19 cellular contexts compared by ENCODE assay signal in the genomic region with DNA sequence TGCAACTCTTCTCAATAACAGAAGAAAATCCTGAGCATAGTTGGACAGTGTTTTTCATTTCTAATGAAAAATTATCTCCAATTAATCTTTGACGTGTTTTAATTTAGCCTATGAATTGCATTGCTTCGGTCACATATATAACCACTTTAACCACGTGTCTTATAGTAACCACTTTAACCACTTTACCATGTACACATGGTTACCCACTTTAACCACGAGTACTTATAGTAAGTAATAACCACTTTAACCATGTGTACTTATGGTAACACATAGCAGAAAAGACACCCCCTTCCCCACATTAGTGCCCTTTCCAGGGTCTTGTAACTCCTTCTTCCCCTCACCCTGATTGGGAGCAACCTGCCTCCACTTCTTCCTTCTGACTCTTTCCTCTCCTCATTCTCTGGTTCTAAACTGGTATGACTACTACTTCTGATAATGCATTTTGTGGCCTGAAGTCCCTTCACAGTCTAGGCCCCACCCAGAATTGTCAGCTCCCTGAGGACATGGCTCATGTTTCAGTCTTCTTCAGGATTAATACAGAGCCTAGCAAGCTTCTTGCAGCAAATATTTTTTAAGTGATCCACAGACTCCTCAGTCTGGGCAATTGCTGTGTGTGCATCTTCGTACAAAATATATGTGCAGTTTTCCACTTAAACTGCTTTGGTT. TPM values are rescaled to one million over a fixed set of nuclear protein-coding genes. Genes with fewer than 3 reads are reported as not detected.
DNase-seq lines count a peak whose midpoint lies in the region; ATAC-seq, FAIRE-seq and TF ChIP-seq lines count a peak whose summit lies in the region.
"Had no signal": no experiment of that assay in that cellular context is flagged by ENCODE, and none has a peak within 500 bp of the region (broad histone marks: within the 10 kb centered on the region; RNA-seq: fewer than 3 reads in every experiment).

No MANE protein-coding gene starts in this region.

- H3K4me3 ChIP-seq in PC-3 (ENCODE audit: low read length) (no peak overlapping the region), fibroblast of mammary gland (ENCODE audit: control insufficient read depth, low read depth, low read length) (no peak overlapping the region), pancreas (no peak overlapping the region)
- H3K4me3 ChIP-seq: HAP-1, PC-9 had no signal

- POLR2A ChIA-PET in PC-3 (lab: Charles Lee; ENCODE audit: unreplicated experiment): no interaction called here

- H3K9me3 ChIP-seq in PC-3 (ENCODE audit: low read length) (no peaks in the 10 kb centered on the region), pancreas (no peaks in the 10 kb centered on the region)
- H3K9me3 ChIP-seq: HAP-1 had no signal

- peak; percentile 9 for FAIRE-seq in GM12891 (lab: Jason Lieb, UNC)
- FAIRE-seq in urothelium cell line (lab: Jason Lieb, UNC): no peak
- FAIRE-seq in pancreas (lab: Jason Lieb, UNC): no peak

- H2AFZ ChIP-seq in PC-3 (ENCODE audit: low read length): no peak overlapping the region
- H2AFZ ChIP-seq: PC-9 had no signal

- CTCF ChIA-PET in PC-3 (lab: Charles Lee): no interaction called here

- H3K27me3 ChIP-seq in PC-3 (ENCODE audit: low read length) (no peaks in the 10 kb centered on the region), pancreas (no peaks in the 10 kb centered on the region)

- TF ChIP-seq POLR2A in GM12891 (IDR thresholded peaks at IDR 0.05; ENCODE audit: low read depth, low read length): no peak

- no peak overlapping the region for H3K9ac ChIP-seq in PC-3 (ENCODE audit: low read length)

- no peak for ATAC-seq in PC-3
- ATAC-seq in pancreas: no peak

- H3K4me1 ChIP-seq in PC-3 (ENCODE audit: insufficient read depth, low read length): no peaks in the 10 kb centered on the region
- no peaks in the 10 kb centered on the region for H3K4me1 ChIP-seq in pancreas
- H3K4me1 ChIP-seq: HAP-1 had no signal

- TF ChIP-seq CTCF in PC-3 (conservative IDR thresholded peaks at IDR 0.05; ENCODE audit: low read depth, low read length): no peak
- TF ChIP-seq CTCF in fibroblast of mammary gland (conservative IDR thresholded peaks at IDR 0.05; ENCODE audit: control insufficient read depth, insufficient read depth, low read depth, low read length): no peak
- no peak for TF ChIP-seq CTCF in pancreas (IDR thresholded peaks at IDR 0.05)

- no peak overlapping the region for H3K27ac ChIP-seq in PC-3 (ENCODE audit: low read length)
- no peak overlapping the region for H3K27ac ChIP-seq in pancreas
- H3K27ac ChIP-seq: PC-9 had no signal

- intact Hi-C loops in PC-3 (cut with micrococcal nuclease): no loop called here
- intact Hi-C loops in pancreas (cut with DNase I): no loop called here

- H3K79me2 ChIP-seq in PC-3 (ENCODE audit: low read length): no peaks in the 10 kb centered on the region

- H3K9me2 ChIP-seq in PC-3 (replicated peaks; ENCODE audit: low read length): no peaks in the 10 kb centered on the region

- DNase-seq in GM12891 (ENCODE audit: insufficient read length, low spot score): no peak
- DNase-seq in LHCN-M2 (ENCODE audit: low read depth): peak; percentile 33
- peak; percentile 20 for DNase-seq in PC-3
- peak; percentile 39 for DNase-seq in fibroblast of mammary gland (ENCODE audit: low read depth)
- DNase-seq in urothelium cell line (ENCODE audit: low spot score): no peak
- no peak for DNase-seq in pancreas
- no peak for DNase-seq in NCI-H187 (lab: John Stamatoyannopoulos, UW)
- DNase-seq in epidermal melanocyte (ENCODE audit: insufficient read length, low spot score): no peak
- DNase-seq: ACHN, AML-193, NCI-H1105, NCI-H1694 treated with DMSO at 0.1 percent for 48 hours, NCI-H226, SW 1271 had no signal

- H3K36me3 ChIP-seq in PC-3 (ENCODE audit: low read depth, low read length) (no peaks in the 10 kb centered on the region), pancreas (no peaks in the 10 kb centered on the region)
- H3K36me3 ChIP-seq: HAP-1 had no signal

- H3F3A ChIP-seq in PC-3 (ENCODE audit: low read length, unreplicated experiment): no peaks in the 10 kb centered on the region

- no peak overlapping the region for H3K4me2 ChIP-seq in PC-3 (ENCODE audit: low read length)
- H3K4me2 ChIP-seq: PC-9 had no signal

- 72 to 78% methylated on average over 5 of the region's 5 CpGs for WGBS in pancreas, 2 donors

- H4K20me1 ChIP-seq in PC-3 (ENCODE audit: low read length): no peaks in the 10 kb centered on the region

- no TSS peak for BruUV-seq in PC-3 (replicated peaks; lab: Mats Ljungman, UMichigan)

TF ChIP-seq in GM12891, 5 proteins besides CTCF, POLR2A, EP300 and RAD21:
- TF ChIP-seq POU2F2 (IDR thresholded peaks at IDR 0.05; ENCODE audit: low read depth, low read length) (no peak), SPI1 (IDR thresholded peaks at IDR 0.05; ENCODE audit: low read depth, low read length) (no peak), POLR2AphosphoS5 (IDR thresholded peaks at IDR 0.05; ENCODE audit: low read depth, low read length) (no peak), PAX5 (IDR thresholded peaks at IDR 0.05; ENCODE audit: insufficient read depth, low read length, severe bottlenecking) (no peak), TAF1 (IDR thresholded peaks at IDR 0.05; ENCODE audit: low read depth, low read length) (no peak)

RNA-seq across cellular contexts. Expression of a gene that starts 25.0 kb away (rescaled TPM):
- polyA plus RNA-seq in GM12891 (2012; ENCODE audit: low read depth, missing spikeins): 0.01 TPM
- total RNA-seq in LHCN-M2 (2014; rRNA removed) (0.34 and 0.38 TPM in 2 replicates), PC-3 (2014; rRNA removed) (not detected in 2 replicates), pancreas (under 1 TPM; 0.09 to 0.73 (median 0.20) TPM)
- polyA plus RNA-seq in LHCN-M2 (2012): 1.7 TPM
- polyA plus RNA-seq in pancreas: 1 to 10 TPM in 1 of 2 donors, under 1 TPM in 1; 0.11 to 1.9 TPM
- total RNA-seq: HT-29, PC-9, SK-MEL-5 had no signal
- polyA plus RNA-seq: CD14-positive monocyte had no signal

Comparison
In these comparisons a context has a peak if more than half of its experiments do, and no peak if none do; other contexts are left out.
1. DNase-seq: peak in LHCN-M2 (single experiment), PC-3 (single experiment) and fibroblast of mammary gland (single experiment); none in GM12891 (single experiment), urothelium cell line (single experiment), pancreas (0 of 6), NCI-H187 (0 of 2) and epidermal melanocyte (single experiment).